Comparison of ENCODE assay signal across 20 cellular contexts in the genomic region with DNA sequence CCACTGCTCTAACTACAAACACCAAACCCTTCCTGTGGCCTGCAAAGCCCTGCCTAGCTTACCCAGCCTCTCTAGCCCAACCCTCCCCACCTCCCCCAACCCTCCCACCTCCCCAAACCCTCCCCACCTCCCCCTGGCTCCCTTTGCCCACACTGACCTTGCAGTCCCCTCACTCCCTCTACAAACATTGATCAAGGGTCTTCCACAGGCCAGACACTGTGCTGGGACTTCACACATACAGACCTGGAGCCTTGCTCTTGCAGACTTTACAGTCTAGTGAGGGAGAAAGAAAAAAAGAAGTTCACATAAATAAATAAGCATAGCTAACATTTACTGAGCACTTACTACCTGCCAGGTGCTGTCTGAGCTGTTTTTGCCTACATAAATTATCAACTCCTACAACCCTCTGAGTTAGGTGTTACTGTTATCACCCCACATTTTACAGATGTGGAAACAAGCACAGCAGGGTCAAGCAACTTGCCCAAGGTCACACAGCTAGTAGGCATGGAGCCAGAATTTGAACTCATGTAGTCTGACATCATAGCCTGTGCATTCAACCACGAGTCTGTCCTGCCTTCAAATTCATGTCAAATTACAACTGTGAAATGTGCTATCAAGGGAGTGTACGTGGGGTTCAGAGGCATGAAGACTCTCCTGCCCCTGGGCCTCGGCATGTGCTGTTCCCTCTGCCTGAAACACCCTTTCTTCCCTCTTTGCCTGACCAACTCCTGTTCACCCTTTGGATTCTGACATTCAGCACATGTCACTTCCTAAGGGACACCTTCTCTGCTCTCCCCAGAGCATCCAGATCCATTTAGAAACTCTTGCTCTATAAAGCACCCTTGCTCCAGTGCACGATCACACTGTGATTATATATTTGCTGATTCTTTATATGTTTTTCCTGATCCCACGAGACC.
DNase-seq lines count a peak whose midpoint lies in the region; ATAC-seq and TF ChIP-seq lines count a peak whose summit lies in the region.
"Had no signal": no experiment of that assay in that cellular context is flagged by ENCODE, and none has a peak within 500 bp of the region (broad histone marks: within the 10 kb centered on the region; RNA-seq: fewer than 3 reads in every experiment).

No MANE protein-coding gene starts in this region.

- no peak overlapping the region for H3K4me3 ChIP-seq in thoracic aorta
- H3K4me3 ChIP-seq in mammary epithelial cell (replicated peaks in 1 of 3; ENCODE audit: insufficient read depth in 1 of 3, low read depth in 2 of 3, low read length in 3 of 3) = no peak overlapping the region
- H3K4me3 ChIP-seq: GM23338, mucosa of descending colon, testis had no signal

- H3K79me2 ChIP-seq in mammary epithelial cell (ENCODE audit: insufficient read depth, low read length) = no peaks in the 10 kb centered on the region

- H3K9ac ChIP-seq in mammary epithelial cell (ENCODE audit: insufficient read depth, low read length) = no peak overlapping the region

- BruUV-seq in mammary epithelial cell (replicated peaks; lab: Mats Ljungman, UMichigan) = no TSS peak

- TF ChIP-seq CTCF in HFFc6 (IDR thresholded peaks at IDR 0.05) (no peak), chondrocyte (IDR thresholded peaks at IDR 0.05) (no peak), thoracic aorta (IDR thresholded peaks at IDR 0.05) (no peak), mammary epithelial cell (conservative IDR thresholded peaks at IDR 0.05 in 1 of 2, IDR thresholded peaks at IDR 0.05 in 1 of 2; ENCODE audit: extremely low read depth in 1 of 2, insufficient read depth in 1 of 2, low read depth in 1 of 2, low read length in 2 of 2) (no peak)

- H3K27ac ChIP-seq in thoracic aorta = peak overlapping the region; percentile 40 to 70
- H3K27ac ChIP-seq in mammary epithelial cell (ENCODE audit: insufficient read depth, low read depth, low read length) = no peak overlapping the region
- H3K27ac ChIP-seq: WERI-Rb-1 had no signal

- H2AFZ ChIP-seq in mammary epithelial cell (ENCODE audit: low read depth, low read length) = no peak overlapping the region
- H2AFZ ChIP-seq: GM23338 had no signal

- H3K36me3 Mint-ChIP-seq in HFFc6 (ENCODE audit: low read depth) (peaks cover 14% of the 10 kb centered on the region), chondrocyte (ENCODE audit: low read depth) (peaks cover 7% of the 10 kb centered on the region)

- H3K27me3 Mint-ChIP-seq in HFFc6 (ENCODE audit: insufficient read depth) (peaks cover 5% of the 10 kb centered on the region), chondrocyte (ENCODE audit: low read depth) (no peaks in the 10 kb centered on the region)

- no peak overlapping the region for H3K4me2 ChIP-seq in mammary epithelial cell (ENCODE audit: insufficient read depth, low read depth, low read length)
- H3K4me2 ChIP-seq: GM23338 had no signal

- in situ Hi-C loops in mammary epithelial cell (cut with MboI; ENCODE audit: low sequenced_read_pairs in 2 of 2) = loop anchor here (5.0 kb wide), 3 partner anchors 89 to 194 kb away; no protein-coding TSS in a partner anchor

- H4K20me1 ChIP-seq in mammary epithelial cell (ENCODE audit: insufficient read depth, low read length) = no peaks in the 10 kb centered on the region

- no peak overlapping the region for H3K4me3 Mint-ChIP-seq in HFFc6
- no peak overlapping the region for H3K4me3 Mint-ChIP-seq in chondrocyte (ENCODE audit: unreplicated experiment)
- H3K4me3 Mint-ChIP-seq: activated naive CD4-positive, alpha-beta T cell treated with anti-CD3 and anti-CD28 coated beads for 36 hours; GM23338; T-helper 1 cell treated with Interleukin-12 subunit alpha and Interleukin-12 subunit beta and Interleukin-4 antibody, amounts not matched to agents 30 μg/mL and 1 μg/mL, for 36 hours had no signal

- no peaks in the 10 kb centered on the region for H3K9me3 ChIP-seq in thoracic aorta
- H3K9me3 ChIP-seq in mammary epithelial cell (replicated peaks; ENCODE audit: insufficient read depth, low read length) = no peaks in the 10 kb centered on the region
- H3K9me3 ChIP-seq: mucosa of descending colon, testis had no signal

- H3K4me1 Mint-ChIP-seq in HFFc6 (ENCODE audit: low read depth) (peaks cover 37% of the 10 kb centered on the region), chondrocyte (ENCODE audit: low read depth) (peaks cover 33% of the 10 kb centered on the region)

- intact Hi-C loops in mammary epithelial cell (cut with micrococcal nuclease) = no loop called here

- CTCF ChIA-PET in mammary epithelial cell (lab: Charles Lee; ENCODE audit: low non-redundant PET) = no interaction called here

- H3K27ac Mint-ChIP-seq in HFFc6 (peak overlapping the region; percentile 14; the same call in 1 of the 2 replicates), chondrocyte (ENCODE audit: unreplicated experiment) (peak overlapping the region; percentile 65)
- H3K27ac Mint-ChIP-seq: activated naive CD4-positive, alpha-beta T cell treated with anti-CD3 and anti-CD28 coated beads for 36 hours; GM23338; T-helper 1 cell treated with Interleukin-12 subunit alpha and Interleukin-12 subunit beta and Interleukin-4 antibody, amounts not matched to agents 30 μg/mL and 1 μg/mL, for 36 hours had no signal

- no peak for ATAC-seq in thoracic aorta (ENCODE audit: insufficient number of reproducible peaks, low FRiP score, low read depth)
- ATAC-seq in GM21423 (IDR thresholded peaks at IDR 0.05; ENCODE audit: unreplicated experiment) = no peak
- ATAC-seq: GM23338, left ventricle myocardium superior, mucosa of descending colon had no signal

- H3K9me3 Mint-ChIP-seq in HFFc6 (peaks cover 2% of the 10 kb centered on the region; the same call in 1 of the 2 replicates), chondrocyte (ENCODE audit: low read depth) (no peaks in the 10 kb centered on the region)
- H3K9me3 Mint-ChIP-seq: activated naive CD4-positive, alpha-beta T cell treated with anti-CD3 and anti-CD28 coated beads for 36 hours; T-helper 1 cell treated with Interleukin-12 subunit alpha and Interleukin-12 subunit beta and Interleukin-4 antibody, amounts not matched to agents 30 μg/mL and 1 μg/mL, for 36 hours had no signal

- DNase-seq in HFFc6 = no peak
- DNase-seq in chondrocyte (ENCODE audit: low spot score) = no peak
- DNase-seq in islet precursor cell = peak; percentile 36
- DNase-seq in thoracic aorta (ENCODE audit: low spot score) = no peak
- no peak for DNase-seq in NCI-H1048 (lab: John Stamatoyannopoulos, UW)
- no peak for DNase-seq in mammary epithelial cell
- DNase-seq: activated naive CD4-positive, alpha-beta T cell treated with anti-CD3 and anti-CD28 coated beads for 36 hours; activated T-cell treated with anti-CD3 and anti-CD28 coated beads, Interleukin-2, amount 50 U/mL, for 1 hour; left ventricle myocardium superior; mucosa of descending colon; NCI-H1436; NCI-H526 treated with DMSO at 0.1 percent for 48 hours; OCI-M1; SIG-M5; stimulated activated CD8-positive, alpha-beta memory T cell treated with anti-CD3 and anti-CD28 coated beads, Interleukin-4, amount 100 ng/mL, for 48 hours; testis; WERI-Rb-1 had no signal

- peaks cover 0 to 37% of the 10 kb centered on the region in 2 donors for H3K4me1 ChIP-seq in thoracic aorta (ENCODE audit: control insufficient read depth in 1 of 2, low read depth in 2 of 2)
- peaks cover 7% of the 10 kb centered on the region for H3K4me1 ChIP-seq in mammary epithelial cell (ENCODE audit: insufficient read depth, low read length)

- H3K36me3 ChIP-seq in thoracic aorta (peaks cover 17% of the 10 kb centered on the region), mammary epithelial cell (ENCODE audit: insufficient read depth, low read length) (no peaks in the 10 kb centered on the region)
- H3K36me3 ChIP-seq: WERI-Rb-1 had no signal

- 60% methylated on average over 5 of the region's 5 CpGs for WGBS in mammary epithelial cell (ENCODE audit: low coverage, missing lambda C conversion rate)

- no peaks in the 10 kb centered on the region for H3K27me3 ChIP-seq in thoracic aorta (replicated peaks; ENCODE audit: insufficient read depth)
- H3K27me3 ChIP-seq in mammary epithelial cell (ENCODE audit: insufficient read depth, low read length) = no peaks in the 10 kb centered on the region
- H3K27me3 ChIP-seq: testis had no signal

- dilution Hi-C loops in mammary epithelial cell (cut with HindIII; ENCODE audit: low sequenced_read_pairs) = no loop called here
